22 cellular contexts compared by ENCODE assay signal in genomic region chr22:36086629-36087254, GRCh38.
"Had no signal": no experiment of that assay in that cellular context is flagged by ENCODE, and none has a peak within 500 bp of the region (broad histone marks: within the 10 kb centered on the region; RNA-seq: fewer than 3 reads in every experiment).

No MANE protein-coding gene starts in this region.

- H3K27me3 ChIP-seq: SJCRH30 had no signal

- H3K9me3 ChIP-seq: SJCRH30 had no signal

- H3K27ac ChIP-seq: SJCRH30, SK-N-MC, WERI-Rb-1 had no signal

- H3K4me3 ChIP-seq: SJCRH30, SK-N-MC had no signal

- ATAC-seq: activated CD8-positive, alpha-beta T cell treated with anti-CD3 and anti-CD28 coated beads, Interleukin-2, amount 10 ng/mL, durations not matched to agents 7 days and 5 days; activated naive CD8-positive, alpha-beta T cell treated with anti-CD3 and anti-CD28 coated beads, Interleukin-2, amount 50 U/mL, for 24 hours; Panc1 had no signal

- H3K4me1 ChIP-seq: SJCRH30 had no signal

- H3K36me3 ChIP-seq: SJCRH30, WERI-Rb-1 had no signal

- DNase-seq: activated CD4-positive, alpha-beta T cell treated with anti-CD3 and anti-CD28 coated beads, Interleukin-2, amount 10 ng/mL, durations not matched to agents 7 days and 5 days; activated CD4-positive, alpha-beta T cell treated with anti-CD3 and anti-CD28 coated beads, Interleukin-2, amount 50 U/mL, for 48 hours; activated CD4-positive, CD25-positive, alpha-beta regulatory T cell; activated CD8-positive, alpha-beta T cell treated with anti-CD3 and anti-CD28 coated beads, Interleukin-2, amount 10 ng/mL, durations not matched to agents 7 days and 5 days; activated naive CD4-positive, alpha-beta T cell treated with anti-CD3 and anti-CD28 coated beads, Interleukin-2, amount 10 ng/mL, durations not matched to agents 7 days and 5 days; activated naive CD8-positive, alpha-beta T cell treated with anti-CD3 and anti-CD28 coated beads, Interleukin-2, amount 50 U/mL, for 24 hours; activated T-cell treated with anti-CD3 and anti-CD28 coated beads, Interleukin-2, amount 50 U/mL, for 24 hours; anterior cingulate cortex; caudate nucleus; cerebellar nuclear complex; Karpas-422; NCI-H1105; NCI-H1417 treated with DMSO at 0.1 percent for 48 hours; NCI-H187 treated with DMSO at 0.1 percent for 48 hours; NCI-H2081 treated with DMSO at 0.1 percent for 48 hours; NCI-H524 treated with DMSO at 0.1 percent for 48 hours; SHP77; SJCRH30; T1000; WERI-Rb-1 had no signal
